1 cellular context compared by ENCODE assay signal in the genomic region with DNA sequence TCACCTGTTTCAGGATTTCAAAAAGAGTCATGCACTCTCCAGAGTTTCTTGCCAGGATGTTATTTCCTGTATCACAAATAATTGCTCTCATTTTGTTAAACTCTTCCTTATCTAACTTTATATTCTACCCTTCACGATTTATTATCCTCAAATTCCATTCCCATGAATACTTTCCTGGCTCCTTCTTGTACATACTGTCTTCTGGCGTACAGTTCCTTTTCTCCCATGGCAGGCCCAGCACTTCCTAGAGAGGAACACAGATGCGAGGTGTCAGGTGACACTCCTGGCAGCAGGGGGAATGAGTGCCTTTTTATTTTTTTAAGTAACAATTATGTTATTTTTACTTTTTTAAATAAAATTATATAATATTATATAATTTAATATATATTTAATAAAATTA.
TF ChIP-seq lines count a peak whose summit lies in the region.

No MANE protein-coding gene starts in this region.

TF ChIP-seq in IMR-90, 13 proteins besides CTCF, POLR2A, EP300 and RAD21:
- TF ChIP-seq SMC3 (IDR thresholded peaks at IDR 0.05; ENCODE audit: low read depth, low read length) (no peak), BHLHE40 (IDR thresholded peaks at IDR 0.05; ENCODE audit: low read depth, low read length) (no peak), MXI1 (IDR thresholded peaks at IDR 0.05; ENCODE audit: borderline replicate concordance, low read depth, low read length) (no peak), NFE2L2 (IDR thresholded peaks at IDR 0.05; ENCODE audit: low read depth, low read length) (no peak), RCOR1 (IDR thresholded peaks at IDR 0.05; ENCODE audit: insufficient replicate concordance, low read length) (no peak), MAFK (IDR thresholded peaks at IDR 0.05; ENCODE audit: low read depth, low read length) (no peak), CHD1 (IDR thresholded peaks at IDR 0.05; ENCODE audit: low read depth, low read length) (no peak), FOS (IDR thresholded peaks at IDR 0.05; ENCODE audit: low read depth, low read length) (no peak), CEBPB (IDR thresholded peaks at IDR 0.05; ENCODE audit: low read depth, low read length) (no peak), MAZ (IDR thresholded peaks at IDR 0.05; ENCODE audit: borderline replicate concordance, low read depth, low read length) (no peak), RFX5 (IDR thresholded peaks at IDR 0.05; ENCODE audit: low read depth, low read length) (no peak)
- TF ChIP-seq, protein P1, sequence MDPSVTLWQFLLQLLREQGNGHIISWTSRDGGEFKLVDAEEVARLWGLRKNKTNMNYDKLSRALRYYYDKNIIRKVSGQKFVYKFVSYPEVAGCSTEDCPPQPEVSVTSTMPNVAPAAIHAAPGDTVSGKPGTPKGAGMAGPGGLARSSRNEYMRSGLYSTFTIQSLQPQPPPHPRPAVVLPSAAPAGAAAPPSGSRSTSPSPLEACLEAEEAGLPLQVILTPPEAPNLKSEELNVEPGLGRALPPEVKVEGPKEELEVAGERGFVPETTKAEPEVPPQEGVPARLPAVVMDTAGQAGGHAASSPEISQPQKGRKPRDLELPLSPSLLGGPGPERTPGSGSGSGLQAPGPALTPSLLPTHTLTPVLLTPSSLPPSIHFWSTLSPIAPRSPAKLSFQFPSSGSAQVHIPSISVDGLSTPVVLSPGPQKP (IDR thresholded peaks at IDR 0.05; ENCODE audit: borderline replicate concordance, low read depth, low read length), result no peak
- TF ChIP-seq, protein P2, sequence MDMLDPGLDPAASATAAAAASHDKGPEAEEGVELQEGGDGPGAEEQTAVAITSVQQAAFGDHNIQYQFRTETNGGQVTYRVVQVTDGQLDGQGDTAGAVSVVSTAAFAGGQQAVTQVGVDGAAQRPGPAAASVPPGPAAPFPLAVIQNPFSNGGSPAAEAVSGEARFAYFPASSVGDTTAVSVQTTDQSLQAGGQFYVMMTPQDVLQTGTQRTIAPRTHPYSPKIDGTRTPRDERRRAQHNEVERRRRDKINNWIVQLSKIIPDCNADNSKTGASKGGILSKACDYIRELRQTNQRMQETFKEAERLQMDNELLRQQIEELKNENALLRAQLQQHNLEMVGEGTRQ (IDR thresholded peaks at IDR 0.05; ENCODE audit: low read depth, low read length), result no peak
